In the genomic region with DNA sequence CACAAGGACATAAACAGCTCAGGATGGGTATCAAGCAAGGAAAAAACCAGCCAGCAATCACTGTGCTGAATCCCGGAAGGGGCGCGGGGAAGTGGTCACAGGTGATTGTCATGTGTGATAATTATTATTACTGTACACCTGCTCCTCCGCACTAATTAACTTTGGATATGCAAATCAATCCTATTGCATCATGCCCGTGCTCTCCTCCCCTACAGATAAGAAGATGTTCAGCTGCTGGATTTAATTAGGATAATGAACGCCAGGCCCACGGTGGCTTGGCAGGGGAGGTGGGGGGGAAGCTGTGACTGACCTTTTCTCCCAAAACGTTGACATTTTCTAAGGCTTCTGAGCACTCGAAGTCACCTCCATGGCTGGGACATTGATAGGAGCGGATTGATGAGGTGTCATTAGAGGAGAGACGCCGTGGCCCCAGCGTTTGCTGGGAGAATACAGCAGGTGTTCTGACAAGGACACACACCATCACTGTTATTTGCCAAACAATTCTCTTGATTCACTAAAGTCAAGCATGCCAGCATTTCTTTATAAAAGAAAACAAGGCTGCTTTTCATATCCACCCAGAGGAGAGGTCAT, we compare ENCODE assay signal across 16 cellular contexts.
DNase-seq lines count a peak whose midpoint lies in the region; ATAC-seq, FAIRE-seq and TF ChIP-seq lines count a peak whose summit lies in the region.
"Had no signal": no experiment of that assay in that cellular context is flagged by ENCODE, and none has a peak within 500 bp of the region (broad histone marks: within the 10 kb centered on the region; RNA-seq: fewer than 3 reads in every experiment).

No MANE protein-coding gene starts in this region.

- TF ChIP-seq POLR2A in K562 (conservative IDR thresholded peaks at IDR 0.05): no peak

- no peak overlapping the region for H3K9ac ChIP-seq in K562 (ENCODE audit: insufficient read depth in 1 of 2, low read depth in 2 of 2, low read length in 2 of 2)

- no peaks in the 10 kb centered on the region for H3K27me3 ChIP-seq in K562 (ENCODE audit: control insufficient read depth in 2 of 2, insufficient read depth in 2 of 2, low read length in 2 of 2)

- H2AFZ ChIP-seq in K562 (ENCODE audit: low read depth, low read length): no peak overlapping the region

- H3K36me3 ChIP-seq in K562 (ENCODE audit: control insufficient read depth, insufficient read depth, low read length): no peaks in the 10 kb centered on the region

- WGBS in K562 (ENCODE audit: insufficient coverage, low coverage, missing lambda C conversion rate): under 1% methylated on average over 13 of the region's 13 CpGs

- TF ChIP-seq RAD21 in K562 (CRISPR knock-in tag; conservative IDR thresholded peaks at IDR 0.05 in 1 of 2, IDR thresholded peaks at IDR 0.05 in 1 of 2): no peak

- POLR2A ChIA-PET in K562 (lab: Yijun Ruan, JAX): interaction anchor here (0.6 kb wide), 1 partner anchor 973 kb away, joined by 3 read pairs; no protein-coding TSS in a partner anchor

- no peaks in the 10 kb centered on the region for H3K9me1 ChIP-seq in K562 (ENCODE audit: control insufficient read depth, insufficient read depth, low read length)

- FAIRE-seq in D721Med (lab: Jason Lieb, UNC) (peak; percentile 61), K562 (lab: Jason Lieb, UNC) (no peak)

- TF ChIP-seq CTCF in D721Med (IDR thresholded peaks at IDR 0.05; ENCODE audit: insufficient read depth, missing control alignments): no peak
- TF ChIP-seq CTCF in K562 (IDR thresholded peaks at IDR 0.05 in 2 of 3, conservative IDR thresholded peaks at IDR 0.05 in 1 of 3; ENCODE audit: insufficient read depth in 2 of 3, low read depth in 1 of 3, low read length in 3 of 3): no peak
- no peak for TF ChIP-seq CTCF in GM20000 (IDR thresholded peaks at IDR 0.05; ENCODE audit: extremely low read depth, missing control alignments)
- TF ChIP-seq CTCF in GM13976 (IDR thresholded peaks at IDR 0.05; ENCODE audit: borderline replicate concordance, control extremely low read depth, extremely low read depth, insufficient read depth, missing control alignments): no peak

- no peak overlapping the region for H3K27ac ChIP-seq in K562 (ENCODE audit: extremely low read depth, low read depth, low read length)
- H3K27ac ChIP-seq: epithelial cell of prostate, skin epidermis had no signal

- no peaks in the 10 kb centered on the region for H3K79me2 ChIP-seq in K562 (ENCODE audit: control insufficient read depth, insufficient read depth, low read length)

- H3K9me3 ChIP-seq in K562 (replicated peaks; ENCODE audit: control insufficient read depth, insufficient read depth, low read depth, low read length): no peaks in the 10 kb centered on the region

- no peaks in the 10 kb centered on the region for H4K20me1 ChIP-seq in K562 (replicated peaks; ENCODE audit: control insufficient read depth, insufficient read depth, low read length)

- H3K4me2 ChIP-seq in K562 (ENCODE audit: insufficient read depth, low read length): no peak overlapping the region; the same call in 1 of the 2 replicates

- no peak overlapping the region for H3K4me3 ChIP-seq in K562
- H3K4me3 ChIP-seq: skin epidermis had no signal

- BruUV-seq in K562 (replicated peaks; lab: Mats Ljungman, UMichigan): no TSS peak

- CTCF ChIA-PET in K562 (lab: Yijun Ruan, JAX; ENCODE audit: low intra/inter-chr PET ratio): no interaction called here

- DNase-seq in D721Med (ENCODE audit: insufficient read length, low spot score): no peak
- DNase-seq in NCI-H1417 treated with DMSO at 0.1 percent for 48 hours (lab: John Stamatoyannopoulos, UW): peak; percentile 89
- peak; percentile 69 for DNase-seq in NCI-H510A treated with DMSO at 0.1 percent for 48 hours (lab: John Stamatoyannopoulos, UW)
- DNase-seq in K562 (ENCODE audit: extremely low read depth in 1 of 4, low spot score in 3 of 4): no peak
- no peak for DNase-seq in stimulated activated naive CD4-positive, alpha-beta T cell treated with Interleukin-2 at 50 U/mL for 16 hours (lab: John Stamatoyannopoulos, UW)
- DNase-seq in GM20000 (ENCODE audit: low spot score): no peak
- no peak for DNase-seq in GM13976 (ENCODE audit: low spot score)
- DNase-seq: activated CD4-positive, alpha-beta T cell treated with anti-CD3 and anti-CD28 coated beads, Interleukin-2, amount 10 ng/mL, durations not matched to agents 24 days and 14 days; activated T-cell treated with anti-CD3 and anti-CD28 coated beads, Interleukin-2, amount 50 U/mL, for 24 hours; cerebellar nuclear complex; KBM-7; mammary epithelial cell; stimulated activated naive CD4-positive, alpha-beta T cell had no signal

- intact Hi-C loops in K562 (cut with micrococcal nuclease): no loop called here

- ATAC-seq in K562 (no peak; the same call in 2 of the 3 replicates), HG03354 (IDR thresholded peaks at IDR 0.05; ENCODE audit: poor library complexity, severe bottlenecking, unreplicated experiment) (no peak)

- no peak for TF ChIP-seq EP300 in K562 (IDR thresholded peaks at IDR 0.05; ENCODE audit: low read length)

- in situ Hi-C loops in K562 (cut with MboI): no loop called here
- in situ Hi-C loops in GM13976 (cut with MboI; ENCODE audit: low sequenced_read_pairs, unreplicated experiment): no loop called here

- H3K4me1 ChIP-seq in K562 (replicated peaks in 1 of 2; ENCODE audit: control insufficient read depth in 2 of 2, insufficient read depth in 2 of 2, low read length in 2 of 2): no peaks in the 10 kb centered on the region

TF ChIP-seq in K562, 482 proteins besides CTCF, POLR2A, EP300 and RAD21 (continues in another document):
- TF ChIP-seq, protein P1, sequence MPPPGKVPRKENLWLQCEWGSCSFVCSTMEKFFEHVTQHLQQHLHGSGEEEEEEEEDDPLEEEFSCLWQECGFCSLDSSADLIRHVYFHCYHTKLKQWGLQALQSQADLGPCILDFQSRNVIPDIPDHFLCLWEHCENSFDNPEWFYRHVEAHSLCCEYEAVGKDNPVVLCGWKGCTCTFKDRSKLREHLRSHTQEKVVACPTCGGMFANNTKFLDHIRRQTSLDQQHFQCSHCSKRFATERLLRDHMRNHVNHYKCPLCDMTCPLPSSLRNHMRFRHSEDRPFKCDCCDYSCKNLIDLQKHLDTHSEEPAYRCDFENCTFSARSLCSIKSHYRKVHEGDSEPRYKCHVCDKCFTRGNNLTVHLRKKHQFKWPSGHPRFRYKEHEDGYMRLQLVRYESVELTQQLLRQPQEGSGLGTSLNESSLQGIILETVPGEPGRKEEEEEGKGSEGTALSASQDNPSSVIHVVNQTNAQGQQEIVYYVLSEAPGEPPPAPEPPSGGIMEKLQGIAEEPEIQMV (tag; conservative IDR thresholded peaks at IDR 0.05; ENCODE audit: low read depth): no peak
- TF ChIP-seq MED1 (CRISPR knock-in tag; IDR thresholded peaks at IDR 0.05; ENCODE audit: borderline replicate concordance) (no peak), TEAD1 (CRISPR knock-in tag; IDR thresholded peaks at IDR 0.05) (no peak), CEBPB (tag; IDR thresholded peaks at IDR 0.05) (peak; percentile 53), MTF1 (CRISPR knock-in tag; IDR thresholded peaks at IDR 0.05; ENCODE audit: borderline replicate concordance) (no peak), ARHGAP35 (IDR thresholded peaks at IDR 0.05; ENCODE audit: partially characterized antibody) (no peak), CTBP1 (IDR thresholded peaks at IDR 0.05; ENCODE audit: borderline replicate concordance) (0 out of 2 replicates have a peak, but pooled peaks have one; percentile 25), KDM5B (IDR thresholded peaks at IDR 0.05; ENCODE audit: insufficient replicate concordance, low read depth, low read length) (no peak)
- TF ChIP-seq, protein P2, sequence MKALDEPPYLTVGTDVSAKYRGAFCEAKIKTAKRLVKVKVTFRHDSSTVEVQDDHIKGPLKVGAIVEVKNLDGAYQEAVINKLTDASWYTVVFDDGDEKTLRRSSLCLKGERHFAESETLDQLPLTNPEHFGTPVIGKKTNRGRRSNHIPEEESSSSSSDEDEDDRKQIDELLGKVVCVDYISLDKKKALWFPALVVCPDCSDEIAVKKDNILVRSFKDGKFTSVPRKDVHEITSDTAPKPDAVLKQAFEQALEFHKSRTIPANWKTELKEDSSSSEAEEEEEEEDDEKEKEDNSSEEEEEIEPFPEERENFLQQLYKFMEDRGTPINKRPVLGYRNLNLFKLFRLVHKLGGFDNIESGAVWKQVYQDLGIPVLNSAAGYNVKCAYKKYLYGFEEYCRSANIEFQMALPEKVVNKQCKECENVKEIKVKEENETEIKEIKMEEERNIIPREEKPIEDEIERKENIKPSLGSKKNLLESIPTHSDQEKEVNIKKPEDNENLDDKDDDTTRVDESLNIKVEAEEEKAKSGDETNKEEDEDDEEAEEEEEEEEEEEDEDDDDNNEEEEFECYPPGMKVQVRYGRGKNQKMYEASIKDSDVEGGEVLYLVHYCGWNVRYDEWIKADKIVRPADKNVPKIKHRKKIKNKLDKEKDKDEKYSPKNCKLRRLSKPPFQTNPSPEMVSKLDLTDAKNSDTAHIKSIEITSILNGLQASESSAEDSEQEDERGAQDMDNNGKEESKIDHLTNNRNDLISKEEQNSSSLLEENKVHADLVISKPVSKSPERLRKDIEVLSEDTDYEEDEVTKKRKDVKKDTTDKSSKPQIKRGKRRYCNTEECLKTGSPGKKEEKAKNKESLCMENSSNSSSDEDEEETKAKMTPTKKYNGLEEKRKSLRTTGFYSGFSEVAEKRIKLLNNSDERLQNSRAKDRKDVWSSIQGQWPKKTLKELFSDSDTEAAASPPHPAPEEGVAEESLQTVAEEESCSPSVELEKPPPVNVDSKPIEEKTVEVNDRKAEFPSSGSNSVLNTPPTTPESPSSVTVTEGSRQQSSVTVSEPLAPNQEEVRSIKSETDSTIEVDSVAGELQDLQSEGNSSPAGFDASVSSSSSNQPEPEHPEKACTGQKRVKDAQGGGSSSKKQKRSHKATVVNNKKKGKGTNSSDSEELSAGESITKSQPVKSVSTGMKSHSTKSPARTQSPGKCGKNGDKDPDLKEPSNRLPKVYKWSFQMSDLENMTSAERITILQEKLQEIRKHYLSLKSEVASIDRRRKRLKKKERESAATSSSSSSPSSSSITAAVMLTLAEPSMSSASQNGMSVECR (CRISPR knock-in tag; IDR thresholded peaks at IDR 0.05): no peak
- TF ChIP-seq, protein P3, sequence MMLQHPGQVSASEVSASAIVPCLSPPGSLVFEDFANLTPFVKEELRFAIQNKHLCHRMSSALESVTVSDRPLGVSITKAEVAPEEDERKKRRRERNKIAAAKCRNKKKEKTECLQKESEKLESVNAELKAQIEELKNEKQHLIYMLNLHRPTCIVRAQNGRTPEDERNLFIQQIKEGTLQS (IDR thresholded peaks at IDR 0.05): peak; percentile 57
- TF ChIP-seq, protein P3 (CRISPR knock-in tag; conservative IDR thresholded peaks at IDR 0.05): no peak

Comparison
In these comparisons a context has a peak if more than half of its experiments do, and no peak if none do; other contexts are left out.
1. DNase-seq: peak in NCI-H1417 treated with DMSO at 0.1 percent for 48 hours (single experiment) and NCI-H510A treated with DMSO at 0.1 percent for 48 hours (single experiment); none in D721Med (single experiment), K562 (0 of 4), stimulated activated naive CD4-positive, alpha-beta T cell treated with Interleukin-2 at 50 U/mL for 16 hours (single experiment), GM20000 (single experiment) and GM13976 (single experiment).